In the genomic region with DNA sequence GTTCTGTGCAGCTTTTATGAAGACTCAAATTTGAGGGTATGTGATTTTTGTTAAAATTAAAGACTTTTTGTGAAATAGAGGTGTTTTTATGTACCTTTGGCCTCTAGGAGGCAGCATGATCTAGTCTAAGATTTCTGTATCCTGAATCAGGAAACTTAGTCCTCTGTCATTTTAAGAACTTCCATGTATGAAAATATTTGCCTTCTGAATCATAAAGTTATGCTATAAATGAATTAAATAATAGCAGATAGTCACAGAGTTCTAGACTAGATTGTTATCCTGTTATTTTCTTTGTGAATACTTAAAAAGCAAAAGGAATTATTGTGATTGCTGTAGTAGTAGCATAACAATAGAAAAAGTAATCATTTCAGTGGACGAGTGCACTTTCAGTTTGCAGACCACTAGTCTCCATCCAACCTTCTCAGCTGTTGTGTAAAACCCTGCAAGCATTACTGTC, we compare ENCODE assay signal across 7 cellular contexts. TPM values are rescaled to one million over a fixed set of nuclear protein-coding genes. Genes with fewer than 3 reads are reported as not detected.
DNase-seq lines count a peak whose midpoint lies in the region; ATAC-seq and TF ChIP-seq lines count a peak whose summit lies in the region.

No MANE protein-coding gene starts in this region.

- peak overlapping the region in 3 of 5 experiments; percentile 35 to 91 (median 80) for H3K27ac Mint-ChIP-seq in brain
- peak overlapping the region; percentile 37 for H3K27ac Mint-ChIP-seq in stimulated activated effector memory CD8-positive, alpha-beta T cell treated with anti-CD3 and anti-CD28 coated beads, Interleukin-12 subunit alpha, Interleukin-12 subunit beta, amount 100 ng/mL, for 72 hours

- no peaks in the 10 kb centered on the region for H3K9me3 Mint-ChIP-seq in brain
- no peaks in the 10 kb centered on the region for H3K9me3 Mint-ChIP-seq in stimulated activated effector memory CD8-positive, alpha-beta T cell treated with anti-CD3 and anti-CD28 coated beads, Interleukin-12 subunit alpha, Interleukin-12 subunit beta, amount 100 ng/mL, for 72 hours

- H3K4me1 Mint-ChIP-seq in brain: peaks cover 44% of the 10 kb centered on the region
- no peaks in the 10 kb centered on the region for H3K4me1 Mint-ChIP-seq in stimulated activated effector memory CD8-positive, alpha-beta T cell treated with anti-CD3 and anti-CD28 coated beads, Interleukin-12 subunit alpha, Interleukin-12 subunit beta, amount 100 ng/mL, for 72 hours

- TF ChIP-seq CTCF in brain (conservative IDR thresholded peaks at IDR 0.05): peak; percentile 83 to 90

- no peaks in the 10 kb centered on the region for H3K36me3 Mint-ChIP-seq in brain
- no peaks in the 10 kb centered on the region for H3K36me3 Mint-ChIP-seq in stimulated activated effector memory CD8-positive, alpha-beta T cell treated with anti-CD3 and anti-CD28 coated beads, Interleukin-12 subunit alpha, Interleukin-12 subunit beta, amount 100 ng/mL, for 72 hours

- ATAC-seq in HG02885 (IDR thresholded peaks at IDR 0.05; ENCODE audit: poor library complexity, unreplicated experiment) (peak; percentile 68), HG02840 (IDR thresholded peaks at IDR 0.05; ENCODE audit: low FRiP score, unreplicated experiment) (no peak)
- ATAC-seq in stimulated activated effector memory CD8-positive, alpha-beta T cell treated with anti-CD3 and anti-CD28 coated beads, Interleukin-12 subunit alpha, Interleukin-12 subunit beta, amount 100 ng/mL, for 72 hours: no peak

- peak overlapping the region; percentile 55 to 76 (median 70) for H3K4me3 Mint-ChIP-seq in brain
- H3K4me3 Mint-ChIP-seq in stimulated activated effector memory CD8-positive, alpha-beta T cell treated with anti-CD3 and anti-CD28 coated beads, Interleukin-12 subunit alpha, Interleukin-12 subunit beta, amount 100 ng/mL, for 72 hours: no peak overlapping the region

- peak; percentile 40 for DNase-seq in GDM1 (lab: John Stamatoyannopoulos, UW)
- DNase-seq in NCI-H526 (lab: John Stamatoyannopoulos, UW): peak; percentile 8 to 68
- DNase-seq in inferior parietal cortex (ENCODE audit: extremely low spot score): peak; percentile 87
- DNase-seq in stimulated activated effector memory CD8-positive, alpha-beta T cell treated with anti-CD3 and anti-CD28 coated beads, Interleukin-12 subunit alpha, Interleukin-12 subunit beta, amount 100 ng/mL, for 72 hours (ENCODE audit: low spot score in 2 of 2): no peak

- H3K27me3 Mint-ChIP-seq in brain: peaks cover 3% of the 10 kb centered on the region

RNA-seq across cellular contexts. Expression of a gene that starts 56.3 kb away (rescaled TPM):
- polyA plus RNA-seq in brain (ENCODE audit: insufficient read depth, low read depth, low replicate concordance): 1.6 TPM

Comparison
In these comparisons a context has a peak if more than half of its experiments do, and no peak if none do; other contexts are left out.
1. DNase-seq: peak in GDM1 (single experiment), NCI-H526 (2 of 2) and inferior parietal cortex (single experiment); none in stimulated activated effector memory CD8-positive, alpha-beta T cell treated with anti-CD3 and anti-CD28 coated beads, Interleukin-12 subunit alpha, Interleukin-12 subunit beta, amount 100 ng/mL, for 72 hours (0 of 2).